In the genomic region with DNA sequence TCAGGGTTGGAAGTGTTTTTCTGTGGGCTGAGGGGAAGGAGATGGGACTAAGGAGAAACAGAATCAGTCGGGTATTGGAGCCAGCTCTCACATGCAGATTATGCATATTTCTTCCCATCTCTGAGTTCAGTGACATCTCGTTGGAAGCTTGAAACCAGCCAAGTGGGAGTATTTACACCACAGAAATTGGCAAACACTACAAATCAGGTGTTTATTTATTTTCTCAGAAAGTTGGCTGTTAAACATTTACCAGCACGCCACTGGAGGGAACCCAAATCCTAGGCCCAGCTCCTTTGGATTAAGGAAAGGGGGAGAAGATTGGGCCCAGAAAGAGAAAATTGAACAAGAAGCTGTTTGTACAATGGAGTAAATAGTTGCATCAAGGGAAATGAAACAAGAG, we compare ENCODE assay signal across 31 cellular contexts.
"Had no signal": no experiment of that assay in that cellular context is flagged by ENCODE, and none has a peak within 500 bp of the region (broad histone marks: within the 10 kb centered on the region; RNA-seq: fewer than 3 reads in every experiment).

No MANE protein-coding gene starts in this region.

- H3K36me3 Mint-ChIP-seq: activated CD8-positive, alpha-beta memory T cell treated with anti-CD3 and anti-CD28 coated beads, Interleukin-2, amount 10 ng/mL, durations not matched to agents 7 days and 5 days; activated naive CD4-positive, alpha-beta T cell treated with anti-CD3 and anti-CD28 coated beads, Interleukin-2, amount 10 ng/mL, durations not matched to agents 7 days and 5 days; activated naive CD8-positive, alpha-beta T cell; brain had no signal

- DNase-seq: activated B cell treated with CpG ODN at 0.5 μM for 24 hours; activated CD4-positive, alpha-beta memory T cell treated with anti-CD3 and anti-CD28 coated beads, Interleukin-2, amount 10 ng/mL, durations not matched to agents 7 days and 5 days; activated CD4-positive, alpha-beta T cell treated with anti-CD3 and anti-CD28 coated beads for 4 hours; activated CD4-positive, alpha-beta T cell treated with anti-CD3 and anti-CD28 coated beads, Interleukin-2, amount 50 U/mL, for 1 hour; activated CD8-positive, alpha-beta memory T cell treated with anti-CD3 and anti-CD28 coated beads for 24 hours; activated CD8-positive, alpha-beta memory T cell treated with anti-CD3 and anti-CD28 coated beads, Interleukin-2, amount 10 ng/mL, durations not matched to agents 7 days and 5 days; activated CD8-positive, alpha-beta memory T cell treated with anti-CD3 and anti-CD28 coated beads, Interleukin-2, amount 50 U/mL, for 48 hours; activated effector memory CD4-positive, alpha-beta T cell treated with Interleukin-2 at 50 U/mL for 16 hours; activated naive CD8-positive, alpha-beta T cell treated with anti-CD3 and anti-CD28 coated beads, Interleukin-2, amount 50 U/mL, for 24 hours; activated T-cell treated with anti-CD3 and anti-CD28 coated beads, Interleukin-2, amount 50 U/mL, for 48 hours; anterior cingulate cortex; central memory CD4-positive, alpha-beta T cell; NCI-H1048; NCI-H1105 treated with DMSO at 0.1 percent for 48 hours; NCI-H1436 treated with DMSO at 0.1 percent for 48 hours; NCI-H187; NCI-H2081; NCI-H446 treated with DMSO at 0.1 percent for 48 hours; NCI-H524; NCI-H69; Right ventricle myocardium superior; RPMI8226; SW 1271; T-helper 1 cell; T-helper 2 cell; T-helper 9 cell had no signal

- H3K27me3 Mint-ChIP-seq: activated naive CD8-positive, alpha-beta T cell had no signal

- H3K4me2 ChIP-seq: KMS-11 had no signal

- H3K27ac Mint-ChIP-seq: activated B cell treated with CpG ODN at 0.5 μM for 24 hours; activated CD4-positive, alpha-beta memory T cell treated with anti-CD3 and anti-CD28 coated beads, Interleukin-2, amount 10 ng/mL, durations not matched to agents 7 days and 5 days; activated CD8-positive, alpha-beta memory T cell treated with anti-CD3 and anti-CD28 coated beads, Interleukin-2, amount 10 ng/mL, durations not matched to agents 7 days and 5 days; activated naive CD4-positive, alpha-beta T cell treated with anti-CD3 and anti-CD28 coated beads, Interleukin-2, amount 10 ng/mL, durations not matched to agents 7 days and 5 days; activated naive CD8-positive, alpha-beta T cell; activated naive CD8-positive, alpha-beta T cell treated with anti-CD3 and anti-CD28 coated beads, Interleukin-2, amount 50 U/mL, for 24 hours had no signal

- H3K9me3 Mint-ChIP-seq: activated B cell treated with CpG ODN at 0.5 μM for 24 hours; activated CD4-positive, alpha-beta memory T cell treated with anti-CD3 and anti-CD28 coated beads, Interleukin-2, amount 10 ng/mL, durations not matched to agents 7 days and 5 days; activated naive CD4-positive, alpha-beta T cell treated with anti-CD3 and anti-CD28 coated beads, Interleukin-2, amount 10 ng/mL, durations not matched to agents 7 days and 5 days; activated naive CD8-positive, alpha-beta T cell treated with anti-CD3 and anti-CD28 coated beads, Interleukin-2, amount 50 U/mL, for 24 hours had no signal

- H3K4me1 Mint-ChIP-seq: activated B cell treated with CpG ODN at 0.5 μM for 24 hours; activated CD8-positive, alpha-beta memory T cell treated with anti-CD3 and anti-CD28 coated beads, Interleukin-2, amount 10 ng/mL, durations not matched to agents 7 days and 5 days; activated naive CD4-positive, alpha-beta T cell treated with anti-CD3 and anti-CD28 coated beads, Interleukin-2, amount 10 ng/mL, durations not matched to agents 7 days and 5 days; activated naive CD8-positive, alpha-beta T cell treated with anti-CD3 and anti-CD28 coated beads, Interleukin-2, amount 50 U/mL, for 24 hours had no signal

- H3K27ac ChIP-seq: KMS-11, VCaP had no signal

- H3K4me3 Mint-ChIP-seq: activated B cell treated with CpG ODN at 0.5 μM for 24 hours; activated CD4-positive, alpha-beta memory T cell treated with anti-CD3 and anti-CD28 coated beads, Interleukin-2, amount 10 ng/mL, durations not matched to agents 7 days and 5 days; activated CD8-positive, alpha-beta memory T cell treated with anti-CD3 and anti-CD28 coated beads, Interleukin-2, amount 10 ng/mL, durations not matched to agents 7 days and 5 days; activated naive CD4-positive, alpha-beta T cell treated with anti-CD3 and anti-CD28 coated beads, Interleukin-2, amount 10 ng/mL, durations not matched to agents 7 days and 5 days; activated naive CD8-positive, alpha-beta T cell; activated naive CD8-positive, alpha-beta T cell treated with anti-CD3 and anti-CD28 coated beads, Interleukin-2, amount 50 U/mL, for 24 hours; brain had no signal

- H3K9ac ChIP-seq: KMS-11 had no signal
